ENCODE assay signal across 19 cellular contexts in genomic region chr2:121524650-121525425, GRCh38. TPM values are rescaled to one million over a fixed set of nuclear protein-coding genes. Genes with fewer than 3 reads are reported as not detected.
DNase-seq lines count a peak whose midpoint lies in the region; ATAC-seq and TF ChIP-seq lines count a peak whose summit lies in the region.
"Had no signal": no experiment of that assay in that cellular context is flagged by ENCODE, and none has a peak within 500 bp of the region (broad histone marks: within the 10 kb centered on the region; RNA-seq: fewer than 3 reads in every experiment).

No MANE protein-coding gene starts in this region.

- H3K27ac Mint-ChIP-seq in activated T-cell treated with anti-CD3 and anti-CD28 coated beads, Interleukin-2, amount 50 U/mL, for 24 hours, result peak overlapping the region; percentile 84
- H3K27ac Mint-ChIP-seq in activated T-cell treated with anti-CD3 and anti-CD28 coated beads, Interleukin-2, amount 50 U/mL, for 72 hours, result no peak overlapping the region
- H3K27ac Mint-ChIP-seq in stimulated activated naive B cell treated with anti-CD40 and anti-IgM and Interleukin-4, amounts not matched to agents 10 μg/mL and 1 μg/mL and 100 μg/mL, for 72 hours, result peak overlapping the region; percentile 72
- H3K27ac Mint-ChIP-seq in osteocyte (ENCODE audit: unreplicated experiment), result no peak overlapping the region
- H3K27ac Mint-ChIP-seq: T-cell had no signal

- peaks cover 69% of the 10 kb centered on the region for H3K4me1 ChIP-seq in left ventricle myocardium inferior

- intact Hi-C loops in left ventricle myocardium inferior (cut with micrococcal nuclease), result no loop called here

- peak overlapping the region; percentile 57 for H3K27ac ChIP-seq in left ventricle myocardium inferior (replicated peaks)
- H3K27ac ChIP-seq: A549, pancreas had no signal

- peaks cover 50% of the 10 kb centered on the region for H3K4me1 Mint-ChIP-seq in activated T-cell treated with anti-CD3 and anti-CD28 coated beads, Interleukin-2, amount 50 U/mL, for 24 hours (ENCODE audit: low read depth)
- peaks cover 41% of the 10 kb centered on the region for H3K4me1 Mint-ChIP-seq in activated T-cell treated with anti-CD3 and anti-CD28 coated beads, Interleukin-2, amount 50 U/mL, for 72 hours (ENCODE audit: low read depth)
- peaks cover 26 to 45% of the 10 kb centered on the region in 2 donors for H3K4me1 Mint-ChIP-seq in stimulated activated naive B cell treated with anti-CD40 and anti-IgM and Interleukin-4, amounts not matched to agents 10 μg/mL and 1 μg/mL and 100 μg/mL, for 72 hours
- peaks cover 17% of the 10 kb centered on the region for H3K4me1 Mint-ChIP-seq in osteocyte (ENCODE audit: unreplicated experiment)

- H3K27me3 Mint-ChIP-seq in activated T-cell treated with anti-CD3 and anti-CD28 coated beads, Interleukin-2, amount 50 U/mL, for 24 hours, result no peaks in the 10 kb centered on the region
- no peaks in the 10 kb centered on the region for H3K27me3 Mint-ChIP-seq in activated T-cell treated with anti-CD3 and anti-CD28 coated beads, Interleukin-2, amount 50 U/mL, for 72 hours (ENCODE audit: low read depth)
- H3K27me3 Mint-ChIP-seq in stimulated activated naive B cell treated with anti-CD40 and anti-IgM and Interleukin-4, amounts not matched to agents 10 μg/mL and 1 μg/mL and 100 μg/mL, for 72 hours, result no peaks in the 10 kb centered on the region
- no peaks in the 10 kb centered on the region for H3K27me3 Mint-ChIP-seq in osteocyte (ENCODE audit: unreplicated experiment)
- H3K27me3 Mint-ChIP-seq: CD4-positive, CD25-positive, alpha-beta regulatory T cell; T-cell had no signal

- H3K9me3 ChIP-seq in left ventricle myocardium inferior (replicated peaks), result no peaks in the 10 kb centered on the region
- H3K9me3 ChIP-seq: A549, pancreas had no signal

- peaks cover 94% of the 10 kb centered on the region for H3K36me3 Mint-ChIP-seq in activated T-cell treated with anti-CD3 and anti-CD28 coated beads, Interleukin-2, amount 50 U/mL, for 24 hours (ENCODE audit: low read depth)
- peaks cover 14 to 22% of the 10 kb centered on the region in 2 donors for H3K36me3 Mint-ChIP-seq in activated T-cell treated with anti-CD3 and anti-CD28 coated beads, Interleukin-2, amount 50 U/mL, for 72 hours (ENCODE audit: insufficient read depth in 2 of 2)
- peaks cover 58 to 70% of the 10 kb centered on the region in 2 donors for H3K36me3 Mint-ChIP-seq in stimulated activated naive B cell treated with anti-CD40 and anti-IgM and Interleukin-4, amounts not matched to agents 10 μg/mL and 1 μg/mL and 100 μg/mL, for 72 hours
- peaks cover 14% of the 10 kb centered on the region for H3K36me3 Mint-ChIP-seq in osteocyte (ENCODE audit: unreplicated experiment)

- no peaks in the 10 kb centered on the region for H3K27me3 ChIP-seq in left ventricle myocardium inferior (ENCODE audit: low read depth)
- H3K27me3 ChIP-seq: pancreas had no signal

- peaks cover 14% of the 10 kb centered on the region for H3K36me3 ChIP-seq in left ventricle myocardium inferior

- no peak for DNase-seq in activated T-cell treated with anti-CD3 and anti-CD28 coated beads, Interleukin-2, amount 50 U/mL, for 24 hours
- no peak for DNase-seq in activated T-cell treated with anti-CD3 and anti-CD28 coated beads, Interleukin-2, amount 50 U/mL, for 72 hours
- DNase-seq in amniotic epithelial cell (ENCODE audit: low read depth) (peak; percentile 26), left ventricle myocardium inferior (no peak), osteocyte (ENCODE audit: extremely low spot score, unreplicated experiment) (no peak), NCI-H2029 (lab: John Stamatoyannopoulos, UW) (no peak), activated gamma-delta T cell (lab: John Stamatoyannopoulos, UW) (no peak)
- DNase-seq in stimulated activated naive B cell treated with anti-CD40 and anti-IgM and Interleukin-4, amounts not matched to agents 10 μg/mL and 1 μg/mL and 100 μg/mL, for 72 hours, result no peak
- DNase-seq: activated CD4-positive, alpha-beta T cell treated with anti-CD3 and anti-CD28 coated beads for 4 hours; CD4-positive, CD25-positive, alpha-beta regulatory T cell; effector CD8-positive, alpha-beta T cell; foreskin melanocyte; IMR-90; MV-4-11; NCI-H748 treated with DMSO at 0.1 percent for 48 hours; pancreas; T-cell had no signal

- H3K4me3 Mint-ChIP-seq in activated T-cell treated with anti-CD3 and anti-CD28 coated beads, Interleukin-2, amount 50 U/mL, for 24 hours, result no peak overlapping the region
- H3K4me3 Mint-ChIP-seq in activated T-cell treated with anti-CD3 and anti-CD28 coated beads, Interleukin-2, amount 50 U/mL, for 72 hours, result no peak overlapping the region
- no peak overlapping the region for H3K4me3 Mint-ChIP-seq in stimulated activated naive B cell treated with anti-CD40 and anti-IgM and Interleukin-4, amounts not matched to agents 10 μg/mL and 1 μg/mL and 100 μg/mL, for 72 hours
- no peak overlapping the region for H3K4me3 Mint-ChIP-seq in osteocyte (ENCODE audit: unreplicated experiment)
- H3K4me3 Mint-ChIP-seq: T-cell had no signal

- H3K4me3 ChIP-seq in left ventricle myocardium inferior, result no peak overlapping the region
- H3K4me3 ChIP-seq: A549, pancreas had no signal

- TF ChIP-seq CTCF in left ventricle myocardium inferior (IDR thresholded peaks at IDR 0.05; ENCODE audit: borderline replicate concordance), result no peak
- no peak for TF ChIP-seq CTCF in osteocyte (IDR thresholded peaks at IDR 0.05)

- ATAC-seq in activated T-cell treated with anti-CD3 and anti-CD28 coated beads, Interleukin-2, amount 50 U/mL, for 72 hours (replicated peaks in 1 of 2), result no peak
- ATAC-seq in stimulated activated naive B cell treated with anti-CD40 and anti-IgM and Interleukin-4, amounts not matched to agents 10 μg/mL and 1 μg/mL and 100 μg/mL, for 72 hours (replicated peaks), result no peak
- ATAC-seq: A549, pancreas, T-cell had no signal

- H3K9me3 Mint-ChIP-seq in activated T-cell treated with anti-CD3 and anti-CD28 coated beads, Interleukin-2, amount 50 U/mL, for 24 hours, result no peaks in the 10 kb centered on the region
- H3K9me3 Mint-ChIP-seq in activated T-cell treated with anti-CD3 and anti-CD28 coated beads, Interleukin-2, amount 50 U/mL, for 72 hours, result no peaks in the 10 kb centered on the region
- H3K9me3 Mint-ChIP-seq in stimulated activated naive B cell treated with anti-CD40 and anti-IgM and Interleukin-4, amounts not matched to agents 10 μg/mL and 1 μg/mL and 100 μg/mL, for 72 hours, result no peaks in the 10 kb centered on the region
- H3K9me3 Mint-ChIP-seq in osteocyte (ENCODE audit: unreplicated experiment), result no peaks in the 10 kb centered on the region
- H3K9me3 Mint-ChIP-seq: CD4-positive, CD25-positive, alpha-beta regulatory T cell; T-cell had no signal

RNA-seq across cellular contexts. Expression of gene RNU4ATAC, which starts 5.8 kb away (rescaled TPM):
- total RNA-seq in activated T-cell treated with anti-CD3 and anti-CD28 coated beads, Interleukin-2, amount 50 U/mL, for 72 hours, result not detected
- total RNA-seq in left ventricle myocardium inferior, result 7.3 TPM
- not detected in 2 replicates for total RNA-seq in osteocyte
- total RNA-seq: CD4-positive, CD25-positive, alpha-beta regulatory T cell; subcutaneous adipose tissue; T-cell had no signal

Comparison
In these comparisons a context has a peak if more than half of its experiments do, and no peak if none do; other contexts are left out.
1. H3K27ac Mint-ChIP-seq: peak in activated T-cell treated with anti-CD3 and anti-CD28 coated beads, Interleukin-2, amount 50 U/mL, for 24 hours (single experiment) and stimulated activated naive B cell treated with anti-CD40 and anti-IgM and Interleukin-4, amounts not matched to agents 10 μg/mL and 1 μg/mL and 100 μg/mL, for 72 hours (single experiment); none in activated T-cell treated with anti-CD3 and anti-CD28 coated beads, Interleukin-2, amount 50 U/mL, for 72 hours (single experiment) and osteocyte (single experiment).